8 cellular contexts compared by ENCODE assay signal in the genomic region with DNA sequence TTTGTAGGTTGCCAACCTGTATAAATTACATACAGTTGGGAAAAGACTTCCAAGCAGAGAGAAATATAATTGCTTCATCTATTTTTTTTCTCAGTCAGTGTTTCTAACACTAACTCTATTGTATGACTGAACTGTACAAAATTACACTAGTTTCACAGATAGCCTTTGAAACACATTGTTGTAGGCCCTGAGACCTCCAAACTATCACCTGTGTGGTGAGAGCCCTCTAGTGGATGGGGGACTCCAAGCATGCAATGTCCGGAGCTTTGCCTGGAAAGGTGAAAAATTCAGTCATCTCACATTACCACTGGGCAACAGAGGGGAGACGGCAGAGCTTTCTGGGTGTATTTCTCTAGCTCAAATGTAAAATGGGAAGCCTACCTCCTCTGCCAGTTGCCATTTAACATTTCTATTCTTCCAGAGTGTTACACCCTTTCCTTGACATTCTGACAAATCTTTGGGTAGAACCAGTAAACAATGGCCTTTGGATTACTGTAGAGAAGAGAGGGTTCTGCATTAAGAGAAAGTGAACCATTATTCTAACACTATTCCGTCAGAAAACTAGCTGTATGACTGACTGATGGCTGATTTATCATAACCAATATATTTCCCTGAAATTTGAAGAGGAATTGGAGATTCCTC.
DNase-seq lines count a peak whose midpoint lies in the region; ATAC-seq and FAIRE-seq lines count a peak whose summit lies in the region.

No MANE protein-coding gene starts in this region.

- no peak overlapping the region for H3K4me3 Mint-ChIP-seq in activated T-helper 2 cell treated with anti-CD3 and anti-CD28 coated beads, Interferon-gamma antibody, Interleukin-2, Interleukin-4, amounts not matched to agents 10 μg/mL and 5 μg/mL and 100 μg/mL, durations not matched to agents 14 hours and 24 hours and 36 hours (ENCODE audit: low read depth)

- peaks cover 31% of the 10 kb centered on the region for H3K27me3 Mint-ChIP-seq in activated T-helper 2 cell treated with anti-CD3 and anti-CD28 coated beads, Interferon-gamma antibody, Interleukin-2, Interleukin-4, amounts not matched to agents 10 μg/mL and 5 μg/mL and 100 μg/mL, durations not matched to agents 14 hours and 24 hours and 36 hours (ENCODE audit: low read depth)

- H3K27ac Mint-ChIP-seq in activated T-helper 2 cell treated with anti-CD3 and anti-CD28 coated beads, Interferon-gamma antibody, Interleukin-2, Interleukin-4, amounts not matched to agents 10 μg/mL and 5 μg/mL and 100 μg/mL, durations not matched to agents 14 hours and 24 hours and 36 hours, result no peak overlapping the region

- H3K36me3 Mint-ChIP-seq in activated T-helper 2 cell treated with anti-CD3 and anti-CD28 coated beads, Interferon-gamma antibody, Interleukin-2, Interleukin-4, amounts not matched to agents 10 μg/mL and 5 μg/mL and 100 μg/mL, durations not matched to agents 14 hours and 24 hours and 36 hours (ENCODE audit: low read depth), result no peaks in the 10 kb centered on the region

- ATAC-seq in GM21360 (IDR thresholded peaks at IDR 0.05; ENCODE audit: unreplicated experiment) (peak; percentile 92), HG03520 (IDR thresholded peaks at IDR 0.05; ENCODE audit: unreplicated experiment) (peak; percentile 94)

- DNase-seq in NCI-H526 treated with DMSO at 0.1 percent for 48 hours (lab: John Stamatoyannopoulos, UW), result peak; percentile 3
- peak; percentile 31 for DNase-seq in amniotic stem cell (lab: John Stamatoyannopoulos, UW)
- peak; percentile 9 for DNase-seq in iPS DF 19.7 (ENCODE audit: low read depth, low spot score)
- DNase-seq in stimulated activated CD4-positive, alpha-beta T cell treated with anti-CD3 and anti-CD28 coated beads, TNF-alpha, amount 100 ng/mL, for 48 hours (ENCODE audit: low read depth in 3 of 3), result peak; percentile 8 to 9 (median 8)
- DNase-seq in activated T-helper 2 cell treated with anti-CD3 and anti-CD28 coated beads, Interferon-gamma antibody, Interleukin-2, Interleukin-4, amounts not matched to agents 10 μg/mL and 5 μg/mL and 100 μg/mL, durations not matched to agents 14 hours and 24 hours and 36 hours (ENCODE audit: low spot score), result no peak

- FAIRE-seq in G401.6 (lab: Jason Lieb, UNC), result peak; percentile 23

- H3K4me1 Mint-ChIP-seq in activated T-helper 2 cell treated with anti-CD3 and anti-CD28 coated beads, Interferon-gamma antibody, Interleukin-2, Interleukin-4, amounts not matched to agents 10 μg/mL and 5 μg/mL and 100 μg/mL, durations not matched to agents 14 hours and 24 hours and 36 hours (ENCODE audit: low read depth), result no peaks in the 10 kb centered on the region

- intact Hi-C loops in activated T-helper 2 cell treated with anti-CD3 and anti-CD28 coated beads, Interferon-gamma antibody, Interleukin-2, Interleukin-4, amounts not matched to agents 10 μg/mL and 5 μg/mL and 100 μg/mL, durations not matched to agents 14 hours and 24 hours and 36 hours (cut with micrococcal nuclease), result no loop called here

- no peaks in the 10 kb centered on the region for H3K9me3 Mint-ChIP-seq in activated T-helper 2 cell treated with anti-CD3 and anti-CD28 coated beads, Interferon-gamma antibody, Interleukin-2, Interleukin-4, amounts not matched to agents 10 μg/mL and 5 μg/mL and 100 μg/mL, durations not matched to agents 14 hours and 24 hours and 36 hours
